In the genomic region with DNA sequence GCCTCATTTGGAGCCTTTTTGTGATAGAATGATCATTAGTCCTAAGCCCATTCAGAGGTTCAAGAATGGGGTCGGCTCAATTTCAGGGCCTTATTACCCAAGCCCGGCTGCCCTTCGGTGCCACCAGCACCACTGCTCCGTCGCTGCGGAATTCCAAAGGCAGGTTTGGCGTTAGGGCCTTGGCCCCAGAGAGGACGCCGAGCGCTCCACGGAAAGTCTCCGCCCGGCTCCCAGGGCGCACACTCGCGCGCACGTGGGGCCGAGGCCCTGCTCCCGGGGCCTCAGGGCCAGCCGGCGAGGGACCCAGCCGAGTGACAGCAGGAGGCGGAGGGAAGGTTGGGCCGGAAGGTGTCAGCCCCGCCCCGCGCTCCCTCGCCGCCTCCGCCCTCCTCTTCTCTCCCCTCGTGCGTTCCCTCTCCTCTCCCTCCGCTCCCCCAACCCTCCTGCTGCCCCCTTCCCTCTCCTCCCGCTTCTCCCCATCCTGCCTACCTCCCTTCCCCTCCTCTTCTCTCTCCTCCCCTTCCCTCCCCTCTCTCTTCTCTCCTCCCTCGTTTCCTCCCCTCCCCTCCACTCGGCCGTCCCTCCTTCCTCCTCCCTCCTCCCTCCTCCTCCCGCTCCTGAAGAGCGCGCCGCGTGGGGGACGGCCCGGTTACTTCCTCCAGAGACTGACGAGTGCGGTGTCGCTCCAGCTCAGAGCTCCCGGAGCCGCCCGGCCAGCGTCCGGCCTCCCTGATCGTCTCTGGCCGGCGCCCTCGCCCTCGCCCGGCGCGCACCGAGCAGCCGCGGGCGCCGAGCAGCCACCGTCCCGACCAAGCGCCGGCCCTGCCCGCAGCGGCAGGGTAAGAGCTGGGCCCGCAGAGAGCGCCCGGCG, we compare ENCODE assay signal across 1 cellular context.
TF ChIP-seq lines count a peak whose summit lies in the region.

A gene (plus strand): TSS at position 648 of the 871 bp plus-strand sequence. CDS start 4,106 bp downstream, outside the sequence.

TF ChIP-seq in K562, 482 proteins besides CTCF, POLR2A, EP300 and RAD21 (continued from another document):
- TF ChIP-seq, protein P1, sequence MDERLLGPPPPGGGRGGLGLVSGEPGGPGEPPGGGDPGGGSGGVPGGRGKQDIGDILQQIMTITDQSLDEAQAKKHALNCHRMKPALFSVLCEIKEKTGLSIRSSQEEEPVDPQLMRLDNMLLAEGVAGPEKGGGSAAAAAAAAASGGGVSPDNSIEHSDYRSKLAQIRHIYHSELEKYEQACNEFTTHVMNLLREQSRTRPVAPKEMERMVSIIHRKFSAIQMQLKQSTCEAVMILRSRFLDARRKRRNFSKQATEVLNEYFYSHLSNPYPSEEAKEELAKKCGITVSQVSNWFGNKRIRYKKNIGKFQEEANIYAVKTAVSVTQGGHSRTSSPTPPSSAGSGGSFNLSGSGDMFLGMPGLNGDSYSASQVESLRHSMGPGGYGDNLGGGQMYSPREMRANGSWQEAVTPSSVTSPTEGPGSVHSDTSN (CRISPR knock-in tag; IDR thresholded peaks at IDR 0.05; ENCODE audit: low read depth), result peak; percentile 42; the same call in 1 of the 2 replicates
- TF ChIP-seq, protein P1 (tag; conservative IDR thresholded peaks at IDR 0.05; ENCODE audit: low read depth), result peak; percentile 50; the same call in 1 of the 2 replicates
- peak; percentile 69; the same call in 1 of the 2 replicates for TF ChIP-seq MXI1 (IDR thresholded peaks at IDR 0.05; ENCODE audit: low read depth, low read length)
- TF ChIP-seq TAF9B (IDR thresholded peaks at IDR 0.05; ENCODE audit: partially characterized antibody), result no peak
- no peak for TF ChIP-seq XRCC3 (IDR thresholded peaks at IDR 0.05)
- TF ChIP-seq, protein P2, sequence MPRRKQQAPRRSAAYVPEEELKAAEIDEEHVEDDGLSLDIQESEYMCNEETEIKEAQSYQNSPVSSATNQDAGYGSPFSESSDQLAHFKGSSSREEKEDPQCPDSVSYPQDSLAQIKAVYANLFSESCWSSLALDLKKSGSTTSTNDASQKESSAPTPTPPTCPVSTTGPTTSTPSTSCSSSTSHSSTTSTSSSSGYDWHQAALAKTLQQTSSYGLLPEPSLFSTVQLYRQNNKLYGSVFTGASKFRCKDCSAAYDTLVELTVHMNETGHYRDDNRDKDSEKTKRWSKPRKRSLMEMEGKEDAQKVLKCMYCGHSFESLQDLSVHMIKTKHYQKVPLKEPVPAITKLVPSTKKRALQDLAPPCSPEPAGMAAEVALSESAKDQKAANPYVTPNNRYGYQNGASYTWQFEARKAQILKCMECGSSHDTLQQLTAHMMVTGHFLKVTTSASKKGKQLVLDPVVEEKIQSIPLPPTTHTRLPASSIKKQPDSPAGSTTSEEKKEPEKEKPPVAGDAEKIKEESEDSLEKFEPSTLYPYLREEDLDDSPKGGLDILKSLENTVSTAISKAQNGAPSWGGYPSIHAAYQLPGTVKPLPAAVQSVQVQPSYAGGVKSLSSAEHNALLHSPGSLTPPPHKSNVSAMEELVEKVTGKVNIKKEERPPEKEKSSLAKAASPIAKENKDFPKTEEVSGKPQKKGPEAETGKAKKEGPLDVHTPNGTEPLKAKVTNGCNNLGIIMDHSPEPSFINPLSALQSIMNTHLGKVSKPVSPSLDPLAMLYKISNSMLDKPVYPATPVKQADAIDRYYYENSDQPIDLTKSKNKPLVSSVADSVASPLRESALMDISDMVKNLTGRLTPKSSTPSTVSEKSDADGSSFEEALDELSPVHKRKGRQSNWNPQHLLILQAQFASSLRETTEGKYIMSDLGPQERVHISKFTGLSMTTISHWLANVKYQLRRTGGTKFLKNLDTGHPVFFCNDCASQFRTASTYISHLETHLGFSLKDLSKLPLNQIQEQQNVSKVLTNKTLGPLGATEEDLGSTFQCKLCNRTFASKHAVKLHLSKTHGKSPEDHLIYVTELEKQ (CRISPR knock-in tag; IDR thresholded peaks at IDR 0.05), result peak; percentile 41; the same call in 1 of the 2 replicates
- no peak for TF ChIP-seq SNIP1 (IDR thresholded peaks at IDR 0.05; ENCODE audit: low read depth)
- TF ChIP-seq, protein P3, sequence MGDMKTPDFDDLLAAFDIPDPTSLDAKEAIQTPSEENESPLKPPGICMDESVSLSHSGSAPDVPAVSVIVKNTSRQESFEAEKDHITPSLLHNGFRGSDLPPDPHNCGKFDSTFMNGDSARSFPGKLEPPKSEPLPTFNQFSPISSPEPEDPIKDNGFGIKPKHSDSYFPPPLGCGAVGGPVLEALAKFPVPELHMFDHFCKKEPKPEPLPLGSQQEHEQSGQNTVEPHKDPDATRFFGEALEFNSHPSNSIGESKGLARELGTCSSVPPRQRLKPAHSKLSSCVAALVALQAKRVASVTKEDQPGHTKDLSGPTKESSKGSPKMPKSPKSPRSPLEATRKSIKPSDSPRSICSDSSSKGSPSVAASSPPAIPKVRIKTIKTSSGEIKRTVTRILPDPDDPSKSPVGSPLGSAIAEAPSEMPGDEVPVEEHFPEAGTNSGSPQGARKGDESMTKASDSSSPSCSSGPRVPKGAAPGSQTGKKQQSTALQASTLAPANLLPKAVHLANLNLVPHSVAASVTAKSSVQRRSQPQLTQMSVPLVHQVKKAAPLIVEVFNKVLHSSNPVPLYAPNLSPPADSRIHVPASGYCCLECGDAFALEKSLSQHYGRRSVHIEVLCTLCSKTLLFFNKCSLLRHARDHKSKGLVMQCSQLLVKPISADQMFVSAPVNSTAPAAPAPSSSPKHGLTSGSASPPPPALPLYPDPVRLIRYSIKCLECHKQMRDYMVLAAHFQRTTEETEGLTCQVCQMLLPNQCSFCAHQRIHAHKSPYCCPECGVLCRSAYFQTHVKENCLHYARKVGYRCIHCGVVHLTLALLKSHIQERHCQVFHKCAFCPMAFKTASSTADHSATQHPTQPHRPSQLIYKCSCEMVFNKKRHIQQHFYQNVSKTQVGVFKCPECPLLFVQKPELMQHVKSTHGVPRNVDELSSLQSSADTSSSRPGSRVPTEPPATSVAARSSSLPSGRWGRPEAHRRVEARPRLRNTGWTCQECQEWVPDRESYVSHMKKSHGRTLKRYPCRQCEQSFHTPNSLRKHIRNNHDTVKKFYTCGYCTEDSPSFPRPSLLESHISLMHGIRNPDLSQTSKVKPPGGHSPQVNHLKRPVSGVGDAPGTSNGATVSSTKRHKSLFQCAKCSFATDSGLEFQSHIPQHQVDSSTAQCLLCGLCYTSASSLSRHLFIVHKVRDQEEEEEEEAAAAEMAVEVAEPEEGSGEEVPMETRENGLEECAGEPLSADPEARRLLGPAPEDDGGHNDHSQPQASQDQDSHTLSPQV (IDR thresholded peaks at IDR 0.05), result peak; percentile 87
- TF ChIP-seq DDX20 (tag; IDR thresholded peaks at IDR 0.05; ENCODE audit: low read depth), result no peak
- peak; percentile 76; the same call in 1 of the 2 replicates for TF ChIP-seq NR3C1 (CRISPR knock-in tag; IDR thresholded peaks at IDR 0.05)
- peak; percentile 65; the same call in 1 of the 2 replicates for TF ChIP-seq MEF2D (tag; conservative IDR thresholded peaks at IDR 0.05; ENCODE audit: low read depth)
